28 cellular contexts compared by ENCODE assay signal in genomic region chr1:23090056-23090455, GRCh38.
DNase-seq lines count a peak whose midpoint lies in the region; ATAC-seq, FAIRE-seq and TF ChIP-seq lines count a peak whose summit lies in the region.
"Had no signal": no experiment of that assay in that cellular context is flagged by ENCODE, and none has a peak within 500 bp of the region (broad histone marks: within the 10 kb centered on the region; RNA-seq: fewer than 3 reads in every experiment).

No MANE protein-coding gene starts in this region.

- POLR2A ChIA-PET in CD4-positive, alpha-beta T cell (lab: Charles Lee): no interaction called here

- no peak overlapping the region for H3K27ac ChIP-seq in CD4-positive, CD25-positive, alpha-beta regulatory T cell (ENCODE audit: insufficient read depth, low read length, poor library complexity, severe bottlenecking)
- no peak overlapping the region for H3K27ac ChIP-seq in astrocyte (ENCODE audit: low read depth, low read length)
- H3K27ac ChIP-seq in CD4-positive, alpha-beta T cell (ENCODE audit: low read depth, low read length): no peak overlapping the region
- H3K27ac ChIP-seq: BLaER1 had no signal

- no peaks in the 10 kb centered on the region for H3K4me1 ChIP-seq in CD4-positive, CD25-positive, alpha-beta regulatory T cell (ENCODE audit: control insufficient read depth, insufficient read depth, low read length, poor library complexity, severe bottlenecking)
- H3K4me1 ChIP-seq in astrocyte (ENCODE audit: insufficient read depth, low read length): no peaks in the 10 kb centered on the region
- H3K4me1 ChIP-seq: BE2C, BLaER1 had no signal

- no peak overlapping the region for H3K4me3 ChIP-seq in CD4-positive, CD25-positive, alpha-beta regulatory T cell (ENCODE audit: low read depth, low read length)
- H3K4me3 ChIP-seq in astrocyte (ENCODE audit: insufficient read depth, low read depth, low read length): no peak overlapping the region
- H3K4me3 ChIP-seq: BLaER1, GM12878 had no signal

- H3K4me3 Mint-ChIP-seq in CD4-positive, CD25-positive, alpha-beta regulatory T cell: no peak overlapping the region
- H3K4me3 Mint-ChIP-seq in T-helper 17 cell (no peak overlapping the region), astrocyte (ENCODE audit: unreplicated experiment) (peak overlapping the region; percentile 37), glutamatergic neuron (ENCODE audit: unreplicated experiment) (no peak overlapping the region)
- no peak overlapping the region for H3K4me3 Mint-ChIP-seq in CD4-positive, alpha-beta T cell
- H3K4me3 Mint-ChIP-seq: CD14-positive monocyte; CD4-positive, alpha-beta memory T cell; CD8-positive, alpha-beta memory T cell had no signal

- no peak overlapping the region for H3K9ac ChIP-seq in astrocyte (ENCODE audit: low read length)
- H3K9ac ChIP-seq: BLaER1 had no signal

- no peak overlapping the region for H3K4me2 ChIP-seq in astrocyte (ENCODE audit: low read length)
- H3K4me2 ChIP-seq: BLaER1 had no signal

- intact Hi-C loops in CD4-positive, alpha-beta T cell (cut with DNase I, micrococcal nuclease): loop anchor here in 1 of 2 experiments (10.0 kb wide), 1 partner anchor 185 kb away; no protein-coding TSS in a partner anchor

- H3K27me3 Mint-ChIP-seq in CD4-positive, CD25-positive, alpha-beta regulatory T cell: no peaks in the 10 kb centered on the region
- H3K27me3 Mint-ChIP-seq in T-helper 17 cell (no peaks in the 10 kb centered on the region), astrocyte (ENCODE audit: low read depth, unreplicated experiment) (no peaks in the 10 kb centered on the region), glutamatergic neuron (ENCODE audit: unreplicated experiment) (peaks cover 9% of the 10 kb centered on the region)
- no peaks in the 10 kb centered on the region for H3K27me3 Mint-ChIP-seq in CD4-positive, alpha-beta T cell
- H3K27me3 Mint-ChIP-seq: CD4-positive, alpha-beta memory T cell; CD8-positive, alpha-beta memory T cell had no signal

- H3K27me3 ChIP-seq in CD4-positive, CD25-positive, alpha-beta regulatory T cell (ENCODE audit: control insufficient read depth, insufficient read depth, low read length): no peaks in the 10 kb centered on the region
- H3K27me3 ChIP-seq in astrocyte (ENCODE audit: insufficient read depth, low read length): no peaks in the 10 kb centered on the region
- H3K27me3 ChIP-seq in CD4-positive, alpha-beta T cell (ENCODE audit: control insufficient read depth, insufficient read depth, low read length): no peaks in the 10 kb centered on the region
- H3K27me3 ChIP-seq: BE2C, BLaER1 had no signal

- H3K36me3 ChIP-seq in CD4-positive, CD25-positive, alpha-beta regulatory T cell (ENCODE audit: control insufficient read depth, insufficient read depth, low read length): peaks cover 62% of the 10 kb centered on the region
- peaks cover 62% of the 10 kb centered on the region for H3K36me3 ChIP-seq in astrocyte (ENCODE audit: insufficient read depth, low read length)

- CTCF ChIA-PET in CD4-positive, alpha-beta T cell (lab: Charles Lee): no interaction called here

- H2AFZ ChIP-seq in astrocyte (ENCODE audit: low read depth, low read length): no peak overlapping the region

- H4K20me1 ChIP-seq in astrocyte (ENCODE audit: insufficient read depth, low read length): peaks cover 90% of the 10 kb centered on the region

- H3K9me3 ChIP-seq in CD4-positive, CD25-positive, alpha-beta regulatory T cell (ENCODE audit: control insufficient read depth in 2 of 2, low read length in 2 of 2): no peaks in the 10 kb centered on the region
- H3K9me3 ChIP-seq in T-helper 17 cell (ENCODE audit: control insufficient read depth, low read length, poor library complexity, severe bottlenecking) (no peaks in the 10 kb centered on the region), astrocyte (ENCODE audit: insufficient read depth, low read depth, low read length) (no peaks in the 10 kb centered on the region)
- no peaks in the 10 kb centered on the region for H3K9me3 ChIP-seq in CD4-positive, alpha-beta T cell (ENCODE audit: control insufficient read depth, low read length)
- H3K9me3 ChIP-seq: BE2C, BLaER1 had no signal

- peaks cover 43% of the 10 kb centered on the region for H3K79me2 ChIP-seq in astrocyte (ENCODE audit: insufficient read depth, low read length)

- peak overlapping the region in 2 of 3 donors; percentile 17 to 20 for H3K27ac Mint-ChIP-seq in CD4-positive, CD25-positive, alpha-beta regulatory T cell
- H3K27ac Mint-ChIP-seq in T-helper 17 cell (peak overlapping the region; percentile 41), astrocyte (ENCODE audit: unreplicated experiment) (no peak overlapping the region), glutamatergic neuron (ENCODE audit: unreplicated experiment) (peak overlapping the region; percentile 14)
- no peak overlapping the region for H3K27ac Mint-ChIP-seq in CD4-positive, alpha-beta T cell

- no peak for DNase-seq in CD4-positive, CD25-positive, alpha-beta regulatory T cell
- DNase-seq in T-helper 17 cell (no peak), astrocyte (ENCODE audit: low read depth) (no peak), glutamatergic neuron (no peak), OCI-M1 (lab: John Stamatoyannopoulos, UW) (no peak), NCI-H128 (lab: John Stamatoyannopoulos, UW; ENCODE audit: unreplicated experiment) (no peak), NCI-H524 (lab: John Stamatoyannopoulos, UW) (no peak)
- no peak for DNase-seq in CD4-positive, alpha-beta T cell
- DNase-seq: 8988T; ACHN; BE2C; C1 segment of cervical spinal cord; CD4-positive, alpha-beta memory T cell; CD8-positive, alpha-beta memory T cell; COR-L47; DMS 273 treated with DMSO at 0.1 percent for 48 hours; DMS153; DMS53; DMS79; DND-41; EL; GDM1 had no signal

- H3K9me3 Mint-ChIP-seq in CD4-positive, CD25-positive, alpha-beta regulatory T cell: no peaks in the 10 kb centered on the region
- H3K9me3 Mint-ChIP-seq in astrocyte (ENCODE audit: unreplicated experiment) (no peaks in the 10 kb centered on the region), glutamatergic neuron (ENCODE audit: unreplicated experiment) (peaks cover 11% of the 10 kb centered on the region)
- H3K9me3 Mint-ChIP-seq in CD4-positive, alpha-beta T cell: no peaks in the 10 kb centered on the region
- H3K9me3 Mint-ChIP-seq: CD4-positive, alpha-beta memory T cell; CD8-positive, alpha-beta memory T cell had no signal

- FAIRE-seq in astrocyte (lab: Jason Lieb, UNC): no peak
- FAIRE-seq: A204.1, GM12878, GM12892, GM19239 had no signal

- peaks cover 48% of the 10 kb centered on the region for H3K36me3 Mint-ChIP-seq in CD4-positive, CD25-positive, alpha-beta regulatory T cell
- H3K36me3 Mint-ChIP-seq in T-helper 17 cell (ENCODE audit: low read depth) (peaks cover 14% of the 10 kb centered on the region), astrocyte (ENCODE audit: low read depth, unreplicated experiment) (peaks cover 45% of the 10 kb centered on the region), glutamatergic neuron (ENCODE audit: unreplicated experiment) (peaks cover 11% of the 10 kb centered on the region)
- peaks cover 76% of the 10 kb centered on the region for H3K36me3 Mint-ChIP-seq in CD4-positive, alpha-beta T cell (ENCODE audit: low read depth)

- no peak for ATAC-seq in CD4-positive, CD25-positive, alpha-beta regulatory T cell (ENCODE audit: low read depth in 2 of 2)
- no peak for ATAC-seq in T-helper 17 cell
- no peak for ATAC-seq in CD4-positive, alpha-beta T cell (ENCODE audit: poor library complexity)
- ATAC-seq: GM12878 had no signal

- TF ChIP-seq CTCF in astrocyte (IDR thresholded peaks at IDR 0.05; ENCODE audit: insufficient read depth, low read depth, low read length) (no peak), glutamatergic neuron (IDR thresholded peaks at IDR 0.05; ENCODE audit: partially characterized antibody, unreplicated experiment) (no peak)
- no peak for TF ChIP-seq CTCF in CD4-positive, alpha-beta T cell (IDR thresholded peaks at IDR 0.05)

- H3K4me1 Mint-ChIP-seq in CD4-positive, CD25-positive, alpha-beta regulatory T cell: peaks cover 0 to 5% (median 0%) of the 10 kb centered on the region in 4 donors
- H3K4me1 Mint-ChIP-seq in T-helper 17 cell (peaks cover 7% of the 10 kb centered on the region), astrocyte (ENCODE audit: low read depth, unreplicated experiment) (no peaks in the 10 kb centered on the region), glutamatergic neuron (ENCODE audit: low read depth, unreplicated experiment) (peaks cover 5% of the 10 kb centered on the region)
- H3K4me1 Mint-ChIP-seq in CD4-positive, alpha-beta T cell (ENCODE audit: low read depth): no peaks in the 10 kb centered on the region
- H3K4me1 Mint-ChIP-seq: CD14-positive monocyte; CD8-positive, alpha-beta memory T cell had no signal

Comparison
In these comparisons a context has a peak if more than half of its experiments do, and no peak if none do; other contexts are left out.
1. H3K27ac Mint-ChIP-seq: peak in CD4-positive, CD25-positive, alpha-beta regulatory T cell (2 of 3), T-helper 17 cell (single experiment) and glutamatergic neuron (single experiment); none in astrocyte (single experiment) and CD4-positive, alpha-beta T cell (single experiment).